In genomic region chr20:47606414-47607207, GRCh38 we compare ENCODE assay signal across 11 cellular contexts.
DNase-seq lines count a peak whose midpoint lies in the region; ATAC-seq, FAIRE-seq and TF ChIP-seq lines count a peak whose summit lies in the region.
"Had no signal": no experiment of that assay in that cellular context is flagged by ENCODE, and none has a peak within 500 bp of the region (broad histone marks: within the 10 kb centered on the region; RNA-seq: fewer than 3 reads in every experiment).

No MANE protein-coding gene starts in this region.

- no peaks in the 10 kb centered on the region for H3K9me3 Mint-ChIP-seq in activated naive CD4-positive, alpha-beta T cell treated with anti-CD3 and anti-CD28 coated beads, Interleukin-2, amount 50 U/mL, for 24 hours
- no peaks in the 10 kb centered on the region for H3K9me3 Mint-ChIP-seq in stimulated activated naive CD8-positive, alpha-beta T cell treated with anti-CD3 and anti-CD28 coated beads, Interleukin-15, amount 100 ng/mL, for 72 hours

- DNase-seq in activated naive CD4-positive, alpha-beta T cell (lab: John Stamatoyannopoulos, UW): no peak
- DNase-seq in NCI-H2196 treated with DMSO at 0.1 percent for 48 hours (lab: John Stamatoyannopoulos, UW; ENCODE audit: unreplicated experiment): peak; percentile 45
- DNase-seq in mammary epithelial cell: no peak
- no peak for DNase-seq in stimulated activated naive CD8-positive, alpha-beta T cell treated with anti-CD3 and anti-CD28 coated beads, Interleukin-15, amount 100 ng/mL, for 72 hours
- no peak for DNase-seq in RCC 7860 (ENCODE audit: low spot score)
- DNase-seq: left cardiac atrium, SIG-M5 had no signal

- H3K27me3 Mint-ChIP-seq in activated naive CD4-positive, alpha-beta T cell treated with anti-CD3 and anti-CD28 coated beads, Interleukin-2, amount 50 U/mL, for 24 hours: no peaks in the 10 kb centered on the region
- H3K27me3 Mint-ChIP-seq in stimulated activated naive CD8-positive, alpha-beta T cell treated with anti-CD3 and anti-CD28 coated beads, Interleukin-15, amount 100 ng/mL, for 72 hours: no peaks in the 10 kb centered on the region

- peaks cover 6% of the 10 kb centered on the region for H3K36me3 Mint-ChIP-seq in activated naive CD4-positive, alpha-beta T cell treated with anti-CD3 and anti-CD28 coated beads, Interleukin-2, amount 50 U/mL, for 24 hours

- H3K27ac Mint-ChIP-seq in activated naive CD4-positive, alpha-beta T cell treated with anti-CD3 and anti-CD28 coated beads, Interleukin-2, amount 50 U/mL, for 24 hours: peak overlapping the region; percentile 92
- peak overlapping the region; percentile 94 to 99 for H3K27ac Mint-ChIP-seq in stimulated activated naive CD8-positive, alpha-beta T cell treated with anti-CD3 and anti-CD28 coated beads, Interleukin-15, amount 100 ng/mL, for 72 hours

- H3K4me1 Mint-ChIP-seq in activated naive CD4-positive, alpha-beta T cell treated with anti-CD3 and anti-CD28 coated beads, Interleukin-2, amount 50 U/mL, for 24 hours: peaks cover 87% of the 10 kb centered on the region
- peaks cover 92% of the 10 kb centered on the region for H3K4me1 Mint-ChIP-seq in stimulated activated naive CD8-positive, alpha-beta T cell treated with anti-CD3 and anti-CD28 coated beads, Interleukin-15, amount 100 ng/mL, for 72 hours

- H3K79me2 ChIP-seq in mammary epithelial cell (ENCODE audit: insufficient read depth, low read length): peaks cover 55% of the 10 kb centered on the region

- peak overlapping the region; percentile 73 for H3K4me3 Mint-ChIP-seq in activated naive CD4-positive, alpha-beta T cell treated with anti-CD3 and anti-CD28 coated beads, Interleukin-2, amount 50 U/mL, for 24 hours
- H3K4me3 Mint-ChIP-seq in stimulated activated naive CD8-positive, alpha-beta T cell treated with anti-CD3 and anti-CD28 coated beads, Interleukin-15, amount 100 ng/mL, for 72 hours: peak overlapping the region; percentile 29 to 75

- BruUV-seq in mammary epithelial cell (replicated peaks; lab: Mats Ljungman, UMichigan): no TSS peak

- in situ Hi-C loops in mammary epithelial cell (cut with MboI; ENCODE audit: low sequenced_read_pairs in 2 of 2): loop anchor here (25.0 kb wide), 2 partner anchors 219 to 844 kb away; no protein-coding TSS in a partner anchor

- intact Hi-C loops in mammary epithelial cell (cut with micrococcal nuclease): no loop called here

- no peak overlapping the region for H3K9ac ChIP-seq in mammary epithelial cell (ENCODE audit: insufficient read depth, low read length)

- FAIRE-seq in RCC 7860 (lab: Jason Lieb, UNC): no peak
- FAIRE-seq: urothelium cell line had no signal

- dilution Hi-C loops in mammary epithelial cell (cut with HindIII; ENCODE audit: low sequenced_read_pairs): no loop called here

- peak; percentile 50 for ATAC-seq in stimulated activated naive CD8-positive, alpha-beta T cell treated with anti-CD3 and anti-CD28 coated beads, Interleukin-15, amount 100 ng/mL, for 72 hours
- ATAC-seq in GM21723 (IDR thresholded peaks at IDR 0.05; ENCODE audit: unreplicated experiment) (no peak), HG03175 (IDR thresholded peaks at IDR 0.05; ENCODE audit: unreplicated experiment) (no peak)

- H3K27me3 ChIP-seq in mammary epithelial cell (ENCODE audit: insufficient read depth, low read length): no peaks in the 10 kb centered on the region

- 96% methylated on average over 8 of the region's 8 CpGs for WGBS in mammary epithelial cell (ENCODE audit: low coverage, missing lambda C conversion rate)

- no peaks in the 10 kb centered on the region for H4K20me1 ChIP-seq in mammary epithelial cell (ENCODE audit: insufficient read depth, low read length)

- H2AFZ ChIP-seq in mammary epithelial cell (ENCODE audit: low read depth, low read length): no peak overlapping the region

- H3K36me3 ChIP-seq in mammary epithelial cell (ENCODE audit: insufficient read depth, low read length): no peaks in the 10 kb centered on the region

- peak overlapping the region; percentile 14 for H3K27ac ChIP-seq in mammary epithelial cell (ENCODE audit: insufficient read depth, low read depth, low read length)

- no peaks in the 10 kb centered on the region for H3K9me3 ChIP-seq in mammary epithelial cell (replicated peaks; ENCODE audit: insufficient read depth, low read length)

- no peak for TF ChIP-seq CTCF in mammary epithelial cell (conservative IDR thresholded peaks at IDR 0.05 in 1 of 2, IDR thresholded peaks at IDR 0.05 in 1 of 2; ENCODE audit: extremely low read depth in 1 of 2, insufficient read depth in 1 of 2, low read depth in 1 of 2, low read length in 2 of 2)

- no peak overlapping the region for H3K4me3 ChIP-seq in mammary epithelial cell (replicated peaks in 1 of 3; ENCODE audit: insufficient read depth in 1 of 3, low read depth in 2 of 3, low read length in 3 of 3)

- no peak overlapping the region for H3K4me2 ChIP-seq in mammary epithelial cell (ENCODE audit: insufficient read depth, low read depth, low read length)

- CTCF ChIA-PET in mammary epithelial cell (lab: Charles Lee; ENCODE audit: low non-redundant PET): no interaction called here

- peaks cover 11% of the 10 kb centered on the region for H3K4me1 ChIP-seq in mammary epithelial cell (ENCODE audit: insufficient read depth, low read length)
